Comparison of ENCODE assay signal across 8 cellular contexts in genomic region chr6:26554669-26555504, GRCh38. TPM values are rescaled to one million over a fixed set of nuclear protein-coding genes. Genes with fewer than 3 reads are reported as not detected.
A peak's percentile ranks its signal among the peaks of the same experiment; 100 is the strongest.
DNase-seq lines count a peak whose midpoint lies in the region; ATAC-seq and TF ChIP-seq lines count a peak whose summit lies in the region.

No MANE protein-coding gene starts in this region.

- H3K9me3 ChIP-seq in GM23248 (ENCODE audit: low read depth) (no peaks in the 10 kb centered on the region), upper lobe of right lung (no peaks in the 10 kb centered on the region)

- H3K9me2 ChIP-seq in GM23248 (ENCODE audit: insufficient read depth): no peaks in the 10 kb centered on the region

- intact Hi-C loops in upper lobe of right lung (cut with DNase I): no loop called here

- CTCF ChIA-PET in activated CD8-positive, alpha-beta T cell treated with anti-CD3 and anti-CD28 coated beads, Interleukin-2, amount 10 ng/mL, durations not matched to agents 7 days and 5 days (lab: Charles Lee): interaction anchor here (0.9 to 5.3 kb wide), 8 partner anchors 12 to 226 kb away, joined by 3 to 38 read pairs (median 6); partner anchors contain the start of gene HMGN4

- H3K27ac ChIP-seq in GM23248 (peak overlapping the region; percentile 71), epithelial cell of prostate (peak overlapping the region; percentile 67), upper lobe of right lung (peak overlapping the region; percentile 70)

- WGBS in GM23248 (ENCODE audit: low coverage in 1 of 2, low lambda C conversion rate in 2 of 2, missing lambda C conversion rate in 2 of 2), 2 experiments: 0 to 1% methylated on average over 27 of the region's 27 CpGs

- no peaks in the 10 kb centered on the region for H4K20me1 ChIP-seq in GM23248 (ENCODE audit: insufficient read depth)

- 0 out of 2 replicates have a peak, but pooled peaks cover 8% of the 10 kb centered on the region for H3K4me1 ChIP-seq in GM23248 (ENCODE audit: insufficient read depth)
- peaks cover 7% of the 10 kb centered on the region for H3K4me1 ChIP-seq in upper lobe of right lung

- H3K36me3 Mint-ChIP-seq in activated CD8-positive, alpha-beta T cell treated with anti-CD3 and anti-CD28 coated beads, Interleukin-2, amount 10 ng/mL, durations not matched to agents 7 days and 5 days (ENCODE audit: low read depth): no peaks in the 10 kb centered on the region
- peaks cover 0 to 2% (median 0%) of the 10 kb centered on the region in 3 donors for H3K36me3 Mint-ChIP-seq in naive thymus-derived CD8-positive, alpha-beta T cell

- no peaks in the 10 kb centered on the region for H3K36me3 ChIP-seq in GM23248 (ENCODE audit: low read depth)
- H3K36me3 ChIP-seq in upper lobe of right lung: no peaks in the 10 kb centered on the region

- H3K9ac ChIP-seq in GM23248: peak overlapping the region; percentile 40

- H3K4me3 Mint-ChIP-seq in activated CD8-positive, alpha-beta T cell treated with anti-CD3 and anti-CD28 coated beads, Interleukin-2, amount 10 ng/mL, durations not matched to agents 7 days and 5 days: no peak overlapping the region
- peak overlapping the region in 6 of 10 donors; percentile 1 to 66 (median 52) for H3K4me3 Mint-ChIP-seq in naive thymus-derived CD8-positive, alpha-beta T cell

- H3K4me1 Mint-ChIP-seq in activated CD8-positive, alpha-beta T cell treated with anti-CD3 and anti-CD28 coated beads, Interleukin-2, amount 10 ng/mL, durations not matched to agents 7 days and 5 days (ENCODE audit: low read depth): peaks cover 31% of the 10 kb centered on the region
- peaks cover 11 to 24% (median 19%) of the 10 kb centered on the region in 4 donors for H3K4me1 Mint-ChIP-seq in naive thymus-derived CD8-positive, alpha-beta T cell

- TF ChIP-seq CTCF in upper lobe of right lung (IDR thresholded peaks at IDR 0.05): no peak

- POLR2A ChIA-PET in activated CD8-positive, alpha-beta T cell treated with anti-CD3 and anti-CD28 coated beads, Interleukin-2, amount 10 ng/mL, durations not matched to agents 7 days and 5 days (lab: Charles Lee): interaction anchor here (0.7 to 2.3 kb wide), 3 partner anchors 18 to 1176 kb away, joined by 3 to 20 read pairs (median 3); partner anchors contain the start of gene HMGN4
- POLR2A ChIA-PET in naive thymus-derived CD8-positive, alpha-beta T cell (lab: Charles Lee): interaction anchor here (0.7 to 5.5 kb wide), 11 partner anchors 9 to 382 kb away, joined by 3 to 82 read pairs (median 9); partner anchors contain the start of gene HMGN4

- H3K4me2 ChIP-seq in GM23248 (ENCODE audit: unreplicated experiment): peak overlapping the region; percentile 78

- DNase-seq in AML-193 (lab: John Stamatoyannopoulos, UW): peak; percentile 38 to 66
- DNase-seq in GM23248: peak; percentile 69
- peak; percentile 33 for DNase-seq in NCI-H774 (lab: John Stamatoyannopoulos, UW)
- peak; percentile 74 for DNase-seq in activated CD8-positive, alpha-beta T cell treated with anti-CD3 and anti-CD28 coated beads, Interleukin-2, amount 10 ng/mL, durations not matched to agents 7 days and 5 days
- DNase-seq in epithelial cell of prostate (ENCODE audit: low read depth, low spot score): no peak
- peak in 9 of 10 donors; percentile 27 to 82 (median 68) for DNase-seq in naive thymus-derived CD8-positive, alpha-beta T cell
- no peak for DNase-seq in upper lobe of right lung
- DNase-seq in epidermal melanocyte (ENCODE audit: insufficient read length, low spot score): no peak

- H3K9me3 Mint-ChIP-seq in activated CD8-positive, alpha-beta T cell treated with anti-CD3 and anti-CD28 coated beads, Interleukin-2, amount 10 ng/mL, durations not matched to agents 7 days and 5 days (ENCODE audit: insufficient read depth): no peaks in the 10 kb centered on the region
- H3K9me3 Mint-ChIP-seq in naive thymus-derived CD8-positive, alpha-beta T cell: peaks cover 0 to 2% (median 0%) of the 10 kb centered on the region in 9 donors

- H3K27ac Mint-ChIP-seq in activated CD8-positive, alpha-beta T cell treated with anti-CD3 and anti-CD28 coated beads, Interleukin-2, amount 10 ng/mL, durations not matched to agents 7 days and 5 days: peak overlapping the region; percentile 13
- H3K27ac Mint-ChIP-seq in naive thymus-derived CD8-positive, alpha-beta T cell: peak overlapping the region in 7 of 10 donors; percentile 17 to 88 (median 38)

- no peaks in the 10 kb centered on the region for H3K79me2 ChIP-seq in GM23248 (ENCODE audit: insufficient read depth)

- peak overlapping the region; percentile 74 for H3K4me3 ChIP-seq in GM23248
- H3K4me3 ChIP-seq in upper lobe of right lung: peak overlapping the region; percentile 63

- peak; percentile 36 for ATAC-seq in activated CD8-positive, alpha-beta T cell treated with anti-CD3 and anti-CD28 coated beads, Interleukin-2, amount 10 ng/mL, durations not matched to agents 7 days and 5 days
- ATAC-seq in naive thymus-derived CD8-positive, alpha-beta T cell: peak; percentile 57 to 66
- no peak for ATAC-seq in upper lobe of right lung

- H2AFZ ChIP-seq in GM23248: peak overlapping the region; percentile 51

- no peaks in the 10 kb centered on the region for H3K27me3 Mint-ChIP-seq in activated CD8-positive, alpha-beta T cell treated with anti-CD3 and anti-CD28 coated beads, Interleukin-2, amount 10 ng/mL, durations not matched to agents 7 days and 5 days (ENCODE audit: low read depth)
- peaks cover 0 to 2% (median 0%) of the 10 kb centered on the region in 5 donors for H3K27me3 Mint-ChIP-seq in naive thymus-derived CD8-positive, alpha-beta T cell

- H3K27me3 ChIP-seq in GM23248 (replicated peaks; ENCODE audit: insufficient read depth) (no peaks in the 10 kb centered on the region), upper lobe of right lung (no peaks in the 10 kb centered on the region)

- peaks cover 50% of the 10 kb centered on the region for H3F3A ChIP-seq in GM23248 (ENCODE audit: insufficient read depth)

- in situ Hi-C loops in GM23248 (cut with MboI): no loop called here

RNA-seq across cellular contexts. Expression of gene HMGN4, which starts 16.7 kb away (rescaled TPM):
- 81.6 and 87.2 TPM in 2 replicates for total RNA-seq in GM23248 (2014; rRNA removed; shearing (Covaris generic))
- 67.1 and 70.8 TPM in 2 replicates for polyA plus RNA-seq in GM23248 (2016; fragmentation: Nextera tagmentation; extraction: Ambion mirVana)
- 10 to 100 TPM; 80.8 to 84.9 TPM for total RNA-seq in activated CD8-positive, alpha-beta T cell treated with anti-CD3 and anti-CD28 coated beads, Interleukin-2, amount 10 ng/mL, durations not matched to agents 7 days and 5 days
- 10 to 100 TPM; 73.3 to 77.5 TPM for total RNA-seq in naive thymus-derived CD8-positive, alpha-beta T cell
- 100 to 1,000 TPM; 110 to 183 (median 151) TPM for polyA plus RNA-seq in naive thymus-derived CD8-positive, alpha-beta T cell
- 45.8 TPM for total RNA-seq in upper lobe of right lung

RNA-seq across cellular contexts. Expression of gene ABT1, which starts 41.9 kb away (rescaled TPM):
- total RNA-seq in GM23248 (2014; rRNA removed; shearing (Covaris generic)): 10.9 and 12.9 TPM in 2 replicates
- polyA plus RNA-seq in GM23248 (2016; fragmentation: Nextera tagmentation; extraction: Ambion mirVana): 17.3 and 17.6 TPM in 2 replicates
- total RNA-seq in activated CD8-positive, alpha-beta T cell treated with anti-CD3 and anti-CD28 coated beads, Interleukin-2, amount 10 ng/mL, durations not matched to agents 7 days and 5 days: 10 to 100 TPM; 25.0 to 25.3 TPM
- 10 to 100 TPM; 41.8 to 43.1 TPM for total RNA-seq in naive thymus-derived CD8-positive, alpha-beta T cell
- polyA plus RNA-seq in naive thymus-derived CD8-positive, alpha-beta T cell: 10 to 100 TPM; 36.7 to 43.6 (median 39.9) TPM
- 14.4 TPM for total RNA-seq in upper lobe of right lung

RNA-seq across cellular contexts. Expression of gene BTN1A1, which starts 54.8 kb away (rescaled TPM):
- total RNA-seq in GM23248 (2014; rRNA removed; shearing (Covaris generic)): 0.11 TPM in 1 of 2 replicates, not detected in the other
- not detected in 2 replicates for polyA plus RNA-seq in GM23248 (2016; fragmentation: Nextera tagmentation; extraction: Ambion mirVana)
- not detected for total RNA-seq in activated CD8-positive, alpha-beta T cell treated with anti-CD3 and anti-CD28 coated beads, Interleukin-2, amount 10 ng/mL, durations not matched to agents 7 days and 5 days
- not detected for total RNA-seq in naive thymus-derived CD8-positive, alpha-beta T cell
- polyA plus RNA-seq in naive thymus-derived CD8-positive, alpha-beta T cell: not detected
- not detected for total RNA-seq in upper lobe of right lung

Comparison
In these comparisons a context has a peak if more than half of its experiments do, and no peak if none do; other contexts are left out.
1. DNase-seq: peak in AML-193 (2 of 2), GM23248 (single experiment), NCI-H774 (single experiment), activated CD8-positive, alpha-beta T cell treated with anti-CD3 and anti-CD28 coated beads, Interleukin-2, amount 10 ng/mL, durations not matched to agents 7 days and 5 days (single experiment) and naive thymus-derived CD8-positive, alpha-beta T cell (9 of 10); none in epithelial cell of prostate (single experiment), upper lobe of right lung (single experiment) and epidermal melanocyte (single experiment).
2. Peak in every context shown above with its lines, with median percentiles within 50 percentile points of each other: H3K27ac ChIP-seq.